Comparison of ENCODE assay signal across 7 cellular contexts in genomic region chr1:75908717-75909152, GRCh38. TPM values are rescaled to one million over a fixed set of nuclear protein-coding genes. Genes with fewer than 3 reads are reported as not detected.
DNase-seq lines count a peak whose midpoint lies in the region; ATAC-seq, FAIRE-seq and TF ChIP-seq lines count a peak whose summit lies in the region.

No MANE protein-coding gene starts in this region.

- H3K9me3 Mint-ChIP-seq in osteocyte (ENCODE audit: unreplicated experiment): peaks cover 4% of the 10 kb centered on the region

- H3K4me1 ChIP-seq in transverse colon: no peaks in the 10 kb centered on the region

- no peak overlapping the region for H3K27ac Mint-ChIP-seq in osteocyte (ENCODE audit: unreplicated experiment)

- no peak for TF ChIP-seq EP300 in transverse colon (IDR thresholded peaks at IDR 0.05; ENCODE audit: low read depth)

- H3K27me3 Mint-ChIP-seq in osteocyte (ENCODE audit: unreplicated experiment): peaks cover 32% of the 10 kb centered on the region

- 43% methylated on average over 2 of the region's 2 CpGs; no CpG with 5 or more reads in 1 of the 2 donors for WGBS in transverse colon (ENCODE audit: low coverage in 1 of 2), 2 donors

- TF ChIP-seq POLR2A in GM12891 (IDR thresholded peaks at IDR 0.05; ENCODE audit: low read depth, low read length) (no peak), transverse colon (IDR thresholded peaks at IDR 0.05) (no peak)

- peak; percentile 80 for ATAC-seq in HG02852 (IDR thresholded peaks at IDR 0.05; ENCODE audit: unreplicated experiment)

- no peak overlapping the region for H3K4me3 ChIP-seq in cardiac fibroblast (replicated peaks in 1 of 2; ENCODE audit: low read depth in 2 of 2, low read length in 2 of 2)
- H3K4me3 ChIP-seq in transverse colon: no peak overlapping the region

- H3K36me3 ChIP-seq in transverse colon: no peaks in the 10 kb centered on the region

- no peak for DNase-seq in GM12891 (ENCODE audit: insufficient read length, low spot score)
- DNase-seq in NCI-H345 treated with DMSO at 0.1 percent for 48 hours (lab: John Stamatoyannopoulos, UW; ENCODE audit: unreplicated experiment): peak; percentile 27
- DNase-seq in cardiac fibroblast (ENCODE audit: low read depth in 2 of 2): peak; percentile 44 to 68
- no peak for DNase-seq in osteocyte (ENCODE audit: extremely low spot score, unreplicated experiment)
- DNase-seq in transverse colon: no peak
- DNase-seq in activated gamma-delta T cell (lab: John Stamatoyannopoulos, UW): no peak

- H3K9me3 ChIP-seq in transverse colon: peaks cover 0 to 4% of the 10 kb centered on the region in 2 donors

- in situ Hi-C loops in transverse colon (cut with MboI; ENCODE audit: low pct_ligation_motif_present in 1 of 4, low pct_unique_long_range_greater_than_20kb in 1 of 4, low sequenced_read_pairs in 3 of 4): no loop called here

- no peaks in the 10 kb centered on the region for H3K36me3 Mint-ChIP-seq in osteocyte (ENCODE audit: unreplicated experiment)

- H3K4me1 Mint-ChIP-seq in osteocyte (ENCODE audit: unreplicated experiment): no peaks in the 10 kb centered on the region

- no peak overlapping the region for H3K4me3 Mint-ChIP-seq in osteocyte (ENCODE audit: unreplicated experiment)

- H3K27ac ChIP-seq in transverse colon: no peak overlapping the region

- FAIRE-seq in GM12891 (lab: Jason Lieb, UNC): peak; percentile 82

- H3K27me3 ChIP-seq in transverse colon: no peaks in the 10 kb centered on the region

- TF ChIP-seq CTCF in cardiac fibroblast (IDR thresholded peaks at IDR 0.05; ENCODE audit: low read depth, low read length): peak; percentile 22
- TF ChIP-seq CTCF in osteocyte (IDR thresholded peaks at IDR 0.05): peak; percentile 70
- TF ChIP-seq CTCF in transverse colon (IDR thresholded peaks at IDR 0.05): no peak

- intact Hi-C loops in transverse colon (cut with DNase I; ENCODE audit: low total_unique reads): no loop called here

TF ChIP-seq in GM12891, 5 proteins besides CTCF, POLR2A, EP300 and RAD21:
- TF ChIP-seq POLR2AphosphoS5 (IDR thresholded peaks at IDR 0.05; ENCODE audit: low read depth, low read length): no peak
- TF ChIP-seq PAX5 (IDR thresholded peaks at IDR 0.05; ENCODE audit: insufficient read depth, low read length, severe bottlenecking): no peak
- no peak for TF ChIP-seq SPI1 (IDR thresholded peaks at IDR 0.05; ENCODE audit: low read depth, low read length)
- TF ChIP-seq POU2F2 (IDR thresholded peaks at IDR 0.05; ENCODE audit: low read depth, low read length): no peak
TF ChIP-seq in GM12891: peak in this region for 0.

RNA-seq across cellular contexts. Expression of gene ASB17, which starts 23.5 kb away (rescaled TPM):
- polyA plus RNA-seq in GM12891 (2012; ENCODE audit: low read depth, missing spikeins): not detected
- total RNA-seq in osteocyte (not detected in 2 replicates), transverse colon (not detected)

Comparison
In these comparisons a context has a peak if more than half of its experiments do, and no peak if none do; other contexts are left out.
1. DNase-seq: peak in NCI-H345 treated with DMSO at 0.1 percent for 48 hours (single experiment) and cardiac fibroblast (2 of 2); none in GM12891 (single experiment), osteocyte (single experiment), transverse colon (single experiment) and activated gamma-delta T cell (single experiment).
2. CTCF ChIP-seq: peak in cardiac fibroblast (single experiment) and osteocyte (single experiment); none in transverse colon (0 of 5).